In the genomic region with DNA sequence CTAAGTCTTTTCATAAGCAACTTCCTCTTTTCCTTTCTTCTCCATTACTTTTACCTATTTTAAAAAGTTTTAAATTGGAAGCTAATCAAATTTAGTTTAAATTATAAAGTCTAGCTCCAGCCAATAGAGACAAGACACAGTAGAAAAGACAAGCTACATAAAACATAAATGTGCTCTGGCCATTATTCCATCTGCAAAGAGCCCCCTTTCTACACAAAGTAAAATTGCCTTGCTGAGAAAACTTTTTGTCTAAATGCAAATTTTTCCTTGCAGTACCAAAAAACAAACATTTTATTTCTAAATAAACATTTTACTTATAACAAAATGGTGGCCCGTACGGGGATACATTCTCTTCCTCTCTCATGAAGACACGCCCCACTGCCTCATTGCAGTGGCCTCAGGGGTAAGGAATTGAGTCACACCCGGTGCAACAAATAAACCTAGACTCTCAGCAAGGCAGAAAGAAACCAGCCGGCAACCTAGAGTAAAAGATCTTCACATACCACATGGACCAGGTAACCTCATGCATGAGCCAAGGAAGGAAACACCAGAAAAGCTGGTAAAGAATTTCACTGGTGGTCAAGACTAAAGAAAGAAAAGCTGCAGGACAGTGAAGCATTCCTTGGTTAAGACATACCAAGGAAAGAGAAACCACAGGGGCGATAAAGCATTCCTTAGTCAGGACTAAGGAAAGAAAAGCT, we compare ENCODE assay signal across 1 cellular context.
TF ChIP-seq lines count a peak whose summit lies in the region.

No MANE protein-coding gene starts in this region.

TF ChIP-seq in K562, 482 proteins besides CTCF, POLR2A, EP300 and RAD21 (continued from another document):
- TF ChIP-seq SRSF7 (optimal IDR thresholded peaks at IDR 0.05; ENCODE audit: low read depth, low read length) (no peak), XRCC3 (IDR thresholded peaks at IDR 0.05) (peak; percentile 22; the same call in 1 of the 2 replicates), ZNF174 (CRISPR knock-in tag; IDR thresholded peaks at IDR 0.05) (no peak), TSC22D4 (tag; IDR thresholded peaks at IDR 0.05) (no peak), SETDB1 (IDR thresholded peaks at IDR 0.05; ENCODE audit: low read length) (no peak), ERF (CRISPR knock-in tag; IDR thresholded peaks at IDR 0.05) (no peak), ZNF431 (CRISPR knock-in tag; IDR thresholded peaks at IDR 0.05) (no peak), ZNF121 (CRISPR knock-in tag; conservative IDR thresholded peaks at IDR 0.05) (no peak), ZNF445 (CRISPR knock-in tag; IDR thresholded peaks at IDR 0.05; ENCODE audit: low read depth) (no peak), SIX5 (IDR thresholded peaks at IDR 0.05; ENCODE audit: borderline replicate concordance in 1 of 2, insufficient read depth in 1 of 2, low read depth in 1 of 2, low read length in 2 of 2) (no peak), TRIM28 (IDR thresholded peaks at IDR 0.05) (peak; percentile 84; the same call in 1 of the 2 replicates), FIP1L1 (IDR thresholded peaks at IDR 0.05; ENCODE audit: low read depth, low read length, poor library complexity, severe bottlenecking) (no peak)
- TF ChIP-seq, protein P1, sequence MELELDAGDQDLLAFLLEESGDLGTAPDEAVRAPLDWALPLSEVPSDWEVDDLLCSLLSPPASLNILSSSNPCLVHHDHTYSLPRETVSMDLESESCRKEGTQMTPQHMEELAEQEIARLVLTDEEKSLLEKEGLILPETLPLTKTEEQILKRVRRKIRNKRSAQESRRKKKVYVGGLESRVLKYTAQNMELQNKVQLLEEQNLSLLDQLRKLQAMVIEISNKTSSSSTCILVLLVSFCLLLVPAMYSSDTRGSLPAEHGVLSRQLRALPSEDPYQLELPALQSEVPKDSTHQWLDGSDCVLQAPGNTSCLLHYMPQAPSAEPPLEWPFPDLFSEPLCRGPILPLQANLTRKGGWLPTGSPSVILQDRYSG (tag; conservative IDR thresholded peaks at IDR 0.05; ENCODE audit: low read depth): no peak
- TF ChIP-seq, protein P2, sequence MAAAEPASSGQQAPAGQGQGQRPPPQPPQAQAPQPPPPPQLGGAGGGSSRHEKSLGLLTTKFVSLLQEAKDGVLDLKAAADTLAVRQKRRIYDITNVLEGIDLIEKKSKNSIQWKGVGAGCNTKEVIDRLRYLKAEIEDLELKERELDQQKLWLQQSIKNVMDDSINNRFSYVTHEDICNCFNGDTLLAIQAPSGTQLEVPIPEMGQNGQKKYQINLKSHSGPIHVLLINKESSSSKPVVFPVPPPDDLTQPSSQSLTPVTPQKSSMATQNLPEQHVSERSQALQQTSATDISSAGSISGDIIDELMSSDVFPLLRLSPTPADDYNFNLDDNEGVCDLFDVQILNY (CRISPR knock-in tag; IDR thresholded peaks at IDR 0.05): no peak
- TF ChIP-seq, protein P3, sequence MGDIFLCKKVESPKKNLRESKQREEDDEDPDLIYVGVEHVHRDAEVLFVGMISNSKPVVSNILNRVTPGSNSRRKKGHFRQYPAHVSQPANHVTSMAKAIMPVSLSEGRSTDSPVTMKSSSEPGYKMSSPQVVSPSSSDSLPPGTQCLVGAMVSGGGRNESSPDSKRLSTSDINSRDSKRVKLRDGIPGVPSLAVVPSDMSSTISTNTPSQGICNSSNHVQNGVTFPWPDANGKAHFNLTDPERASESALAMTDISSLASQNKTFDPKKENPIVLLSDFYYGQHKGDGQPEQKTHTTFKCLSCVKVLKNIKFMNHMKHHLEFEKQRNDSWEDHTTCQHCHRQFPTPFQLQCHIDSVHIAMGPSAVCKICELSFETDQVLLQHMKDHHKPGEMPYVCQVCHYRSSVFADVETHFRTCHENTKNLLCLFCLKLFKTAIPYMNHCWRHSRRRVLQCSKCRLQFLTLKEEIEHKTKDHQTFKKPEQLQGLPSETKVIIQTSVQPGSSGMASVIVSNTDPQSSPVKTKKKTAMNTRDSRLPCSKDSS (IDR thresholded peaks at IDR 0.05; ENCODE audit: low read depth, partially characterized antibody): peak; percentile 76
